23 cellular contexts compared by ENCODE assay signal in genomic region chr5:50655810-50656205, GRCh38. TPM values are rescaled to one million over a fixed set of nuclear protein-coding genes. Genes with fewer than 3 reads are reported as not detected.
DNase-seq lines count a peak whose midpoint lies in the region; ATAC-seq, FAIRE-seq and TF ChIP-seq lines count a peak whose summit lies in the region.
"Had no signal": no experiment of that assay in that cellular context is flagged by ENCODE, and none has a peak within 500 bp of the region (broad histone marks: within the 10 kb centered on the region; RNA-seq: fewer than 3 reads in every experiment).

No MANE protein-coding gene starts in this region.

- no peaks in the 10 kb centered on the region for H3K4me1 ChIP-seq in right lobe of liver
- H3K4me1 ChIP-seq in HepG2 (ENCODE audit: insufficient read depth, low read length), result no peaks in the 10 kb centered on the region
- peaks cover 11% of the 10 kb centered on the region for H3K4me1 ChIP-seq in RWPE2 (ENCODE audit: insufficient read depth, poor library complexity, severe bottlenecking)
- no peaks in the 10 kb centered on the region for H3K4me1 ChIP-seq in lower lobe of right lung
- H3K4me1 ChIP-seq: adrenal gland, HAP-1, left ventricle myocardium inferior had no signal

- DNase-seq in right lobe of liver (no peak), HepG2 (ENCODE audit: low spot score) (no peak), RWPE2 (ENCODE audit: low spot score) (no peak), lower lobe of right lung (no peak), immature natural killer cell (no peak), GM12892 (ENCODE audit: insufficient read length) (no peak), DMS 273 (lab: John Stamatoyannopoulos, UW; ENCODE audit: unreplicated experiment) (no peak)
- DNase-seq: ACHN; adrenal gland; CD4-positive, alpha-beta memory T cell; cerebellar nuclear complex; left ventricle myocardium inferior; MM.1S; RPMI8226; stimulated activated CD4-positive, alpha-beta T cell treated with anti-CD3 and anti-CD28 coated beads, Interleukin-12 subunit alpha, Interleukin-12 subunit beta, amount 100 ng/mL, for 4 hours; stimulated activated naive CD4-positive, alpha-beta T cell treated with Interleukin-2 at 50 U/mL for 16 hours; WERI-Rb-1 had no signal

- peaks cover 0 to 7% (median 0%) of the 10 kb centered on the region in 3 donors for H3K36me3 Mint-ChIP-seq in immature natural killer cell

- no peak for TF ChIP-seq CTCF in right lobe of liver (IDR thresholded peaks at IDR 0.05)
- TF ChIP-seq CTCF in HepG2 (CRISPR knock-in tag; IDR thresholded peaks at IDR 0.05), result no peak
- no peak for TF ChIP-seq CTCF in RWPE2 (IDR thresholded peaks at IDR 0.05; ENCODE audit: poor library complexity, severe bottlenecking)
- no peak for TF ChIP-seq CTCF in lower lobe of right lung (IDR thresholded peaks at IDR 0.05)

- peak overlapping the region in 2 of 6 donors; percentile 9 to 30 for H3K27ac Mint-ChIP-seq in immature natural killer cell
- H3K27ac Mint-ChIP-seq: progenitor cell of endocrine pancreas had no signal

- TF ChIP-seq RAD21 in HepG2 (CRISPR knock-in tag; IDR thresholded peaks at IDR 0.05), result no peak

- no peaks in the 10 kb centered on the region for H3K79me2 ChIP-seq in HepG2 (ENCODE audit: insufficient read depth, low read length)

- H3K36me3 ChIP-seq in right lobe of liver (no peaks in the 10 kb centered on the region), HepG2 (replicated peaks in 1 of 2; ENCODE audit: control insufficient read depth in 1 of 2, insufficient read depth in 2 of 2, low read length in 2 of 2) (no peaks in the 10 kb centered on the region), RWPE2 (ENCODE audit: low read depth) (no peaks in the 10 kb centered on the region), lower lobe of right lung (no peaks in the 10 kb centered on the region)
- H3K36me3 ChIP-seq: adrenal gland, HAP-1, left ventricle myocardium inferior, WERI-Rb-1 had no signal

- no peak overlapping the region for H2AFZ ChIP-seq in HepG2 (ENCODE audit: low read length)

- ATAC-seq in right lobe of liver (peak in 3 of 4 donors; percentile 69 to 84 (median 79)), HepG2 (no peak), RWPE2 (ENCODE audit: low read depth) (peak; percentile 94), lower lobe of right lung (peak; percentile 43 to 57), GM18909 (IDR thresholded peaks at IDR 0.05; ENCODE audit: poor library complexity, unreplicated experiment) (no peak)

- H3K9ac ChIP-seq in HepG2 (ENCODE audit: insufficient read depth, low read depth, low read length), result no peak overlapping the region

- peaks cover 0 to 4% (median 1%) of the 10 kb centered on the region in 3 donors for H3K27me3 Mint-ChIP-seq in immature natural killer cell (ENCODE audit: low read depth in 3 of 3)
- H3K27me3 Mint-ChIP-seq: CD4-positive, alpha-beta memory T cell had no signal

- FAIRE-seq in HepG2 (lab: Jason Lieb, UNC) (no peak), GM12892 (lab: Jason Lieb, UNC) (no peak)
- FAIRE-seq: endometrium, frontal cortex, urothelium cell line had no signal

- no peaks in the 10 kb centered on the region for H4K20me1 ChIP-seq in HepG2 (ENCODE audit: insufficient read depth, low read length)

- H3K27me3 ChIP-seq in right lobe of liver (no peaks in the 10 kb centered on the region), HepG2 (ENCODE audit: control insufficient read depth in 1 of 2, insufficient read depth in 2 of 2, low read length in 2 of 2) (no peaks in the 10 kb centered on the region), RWPE2 (ENCODE audit: insufficient read depth, poor library complexity, severe bottlenecking) (no peaks in the 10 kb centered on the region), lower lobe of right lung (ENCODE audit: low read depth) (no peaks in the 10 kb centered on the region)
- H3K27me3 ChIP-seq: adrenal gland had no signal

- CTCF ChIA-PET in HepG2 (lab: Yijun Ruan, JAX; ENCODE audit: low intra/inter-chr PET ratio, low total read pairs), result no interaction called here

- 49% methylated on average over 2 of the region's 2 CpGs for WGBS in right lobe of liver (ENCODE audit: insufficient coverage, low coverage, low lambda C conversion rate, missing lambda C conversion rate)
- WGBS in HepG2 (ENCODE audit: low lambda C conversion rate), result 24% methylated on average over 2 of the region's 2 CpGs

- no peak for TF ChIP-seq POLR2A in right lobe of liver (IDR thresholded peaks at IDR 0.05)
- TF ChIP-seq POLR2A in HepG2 (IDR thresholded peaks at IDR 0.05; ENCODE audit: insufficient read depth in 1 of 2, low read depth in 2 of 2, low read length in 2 of 2), result no peak
- TF ChIP-seq POLR2A in GM12892 (IDR thresholded peaks at IDR 0.05; ENCODE audit: low read depth, low read length), result no peak

- no peaks in the 10 kb centered on the region for H3K9me3 Mint-ChIP-seq in immature natural killer cell

- H3K9me3 ChIP-seq in right lobe of liver (no peaks in the 10 kb centered on the region), HepG2 (ENCODE audit: low read length) (no peaks in the 10 kb centered on the region), RWPE2 (ENCODE audit: severe bottlenecking) (no peaks in the 10 kb centered on the region), lower lobe of right lung (no peaks in the 10 kb centered on the region)
- H3K9me3 ChIP-seq: adrenal gland, HAP-1, left ventricle myocardium inferior had no signal

- intact Hi-C loops in right lobe of liver (cut with DNase I), result no loop called here
- intact Hi-C loops in HepG2 (cut with micrococcal nuclease; ENCODE audit: unreplicated experiment), result no loop called here
- intact Hi-C loops in lower lobe of right lung (cut with DNase I), result no loop called here

- peaks cover 0 to 18% of the 10 kb centered on the region in 2 donors for H3K4me1 Mint-ChIP-seq in immature natural killer cell

- no peak overlapping the region for H3K4me2 ChIP-seq in HepG2 (ENCODE audit: low read depth, low read length)

- no peak overlapping the region for H3K27ac ChIP-seq in right lobe of liver
- no peak overlapping the region for H3K27ac ChIP-seq in HepG2 (ENCODE audit: extremely low read length, insufficient read depth, low read length)
- no peak overlapping the region for H3K27ac ChIP-seq in RWPE2 (ENCODE audit: poor library complexity, severe bottlenecking)
- no peak overlapping the region for H3K27ac ChIP-seq in lower lobe of right lung
- H3K27ac ChIP-seq: adrenal gland, left ventricle myocardium inferior, WERI-Rb-1 had no signal

- H3K4me3 ChIP-seq in right lobe of liver, result no peak overlapping the region
- H3K4me3 ChIP-seq in HepG2 (replicated peaks in 1 of 3; ENCODE audit: insufficient read depth in 1 of 3, low read depth in 2 of 3, low read length in 3 of 3), result no peak overlapping the region
- no peak overlapping the region for H3K4me3 ChIP-seq in RWPE2 (ENCODE audit: severe bottlenecking)
- no peak overlapping the region for H3K4me3 ChIP-seq in lower lobe of right lung
- H3K4me3 ChIP-seq: adrenal gland, HAP-1, left ventricle myocardium inferior had no signal

- in situ Hi-C loops in HepG2 (cut with HindIII; ENCODE audit: extremely low pct_ligation_motif_present, low pct_unique_long_range_greater_than_20kb), result no loop called here

- TF ChIP-seq EP300 in HepG2 (IDR thresholded peaks at IDR 0.05; ENCODE audit: low read depth in 2 of 2, low read length in 2 of 2) (no peak), HepG2 (CRISPR knock-in tag; IDR thresholded peaks at IDR 0.05; ENCODE audit: borderline replicate concordance) (no peak)

- no peak overlapping the region for H3K4me3 Mint-ChIP-seq in immature natural killer cell

- POLR2A ChIA-PET in HepG2 (lab: Yijun Ruan, JAX), result no interaction called here

- BruUV-seq in HepG2 (replicated peaks; lab: Mats Ljungman, UMichigan), result no TSS peak

TF ChIP-seq in HepG2, 621 proteins besides CTCF, POLR2A, EP300 and RAD21:
- no peak for TF ChIP-seq ZNF329 (CRISPR knock-in tag; IDR thresholded peaks at IDR 0.05; ENCODE audit: low read depth)
- TF ChIP-seq ZNF501 (CRISPR knock-in tag; IDR thresholded peaks at IDR 0.05), result no peak
- TF ChIP-seq IKZF4 (CRISPR knock-in tag; IDR thresholded peaks at IDR 0.05; ENCODE audit: borderline replicate concordance, low read depth, not compliant biosample characterization), result no peak

RNA-seq across cellular contexts. Expression of gene PARP8, which starts 10.6 kb away (rescaled TPM):
- total RNA-seq in right lobe of liver (10 to 100 TPM in 3 of 6 experiments, 1 to 10 TPM in 3; 4.9 to 14.1 (median 10.1) TPM), HepG2 (2016; rRNA removed; fragmentation: Illumina TruSeq; extraction: Trizol) (0.08 and 0.29 TPM in 2 replicates), lower lobe of right lung (54.6 TPM)
- total RNA-seq in HepG2 (2016; cell fraction: cytosol; rRNA removed; fragmentation: Illumina TruSeq; extraction: Trizol; ENCODE audit: low read depth), result 0.09 TPM in 1 of 2 replicates, not detected in the other
- total RNA-seq in HepG2 (2016; cell fraction: insoluble cytoplasmic fraction; rRNA removed; fragmentation: Illumina TruSeq; extraction: Trizol), result not detected in 2 replicates
- total RNA-seq in HepG2 (2016; cell fraction: membrane; rRNA removed; fragmentation: Illumina TruSeq; extraction: Trizol), result not detected in 2 replicates
- total RNA-seq in HepG2 (2016; cell fraction: nucleus; rRNA removed; fragmentation: Illumina TruSeq; extraction: Trizol), result 0.56 and 1.4 TPM in 2 replicates
- polyA plus RNA-seq in HepG2 (2011; rRNA removed) (0.04 and 0.11 TPM in 2 replicates), immature natural killer cell (100 to 1,000 TPM in 2 of 3 donors, 10 to 100 TPM in 1; 93.9 to 150 (median 113) TPM)
- 0.01 TPM in 1 of 2 replicates, not detected in the other for polyA plus RNA-seq in HepG2 (2011; cell fraction: cytosol; rRNA removed)
- polyA plus RNA-seq in HepG2 (2011; cell fraction: nucleus; rRNA removed), result 0.19 and 0.21 TPM in 2 replicates
- polyA plus RNA-seq in HepG2 (2012), result not detected in 2 replicates
- polyA plus RNA-seq in HepG2 (2016; cell fraction: cytosol; fragmentation: Illumina TruSeq; extraction: Trizol; ENCODE audit: low read depth), result not detected in 2 replicates
- not detected in 2 replicates for polyA plus RNA-seq in HepG2 (2016; cell fraction: insoluble cytoplasmic fraction; fragmentation: Illumina TruSeq; extraction: Trizol; ENCODE audit: low read depth)
- polyA plus RNA-seq in HepG2 (2016; cell fraction: membrane; fragmentation: Illumina TruSeq; extraction: Trizol; ENCODE audit: low read depth), result not detected in 2 replicates
- not detected in 2 replicates for polyA plus RNA-seq in HepG2 (2016; cell fraction: nucleus; fragmentation: Illumina TruSeq; extraction: Trizol; ENCODE audit: insufficient read depth, low read depth)
- polyA minus RNA-seq in HepG2 (2011; rRNA and poly(A)+ RNA removed; ENCODE audit: low replicate concordance), result 4.1 TPM in 1 of 2 replicates, not detected in the other
- polyA minus RNA-seq in HepG2 (2011; cell fraction: cytosol; rRNA and poly(A)+ RNA removed), result not detected in 2 replicates
- polyA minus RNA-seq in HepG2 (2011; cell fraction: nucleus; rRNA and poly(A)+ RNA removed), result 0.52 and 0.62 TPM in 2 replicates
- polyA plus RNA-seq in GM12892 (2012; ENCODE audit: missing spikeins), result 22.8 TPM

Comparison
In these comparisons a context has a peak if more than half of its experiments do, and no peak if none do; other contexts are left out.
1. ATAC-seq: peak in right lobe of liver (3 of 4), RWPE2 (single experiment) and lower lobe of right lung (2 of 2); none in HepG2 (single experiment) and GM18909 (single experiment).